ENCODE assay signal across 8 cellular contexts in genomic region chr16:9072806-9073341, GRCh38. TPM values are rescaled to one million over a fixed set of nuclear protein-coding genes. Genes with fewer than 3 reads are reported as not detected.
DNase-seq lines count a peak whose midpoint lies in the region; TF ChIP-seq lines count a peak whose summit lies in the region.

No MANE protein-coding gene starts in this region.

- CTCF ChIA-PET in PC-9 (lab: Charles Lee): interaction anchor here (0.5 kb wide), 1 partner anchor 394 kb away, joined by 7 read pairs; no protein-coding TSS in a partner anchor

- H3K4me3 ChIP-seq in PC-9 (no peak overlapping the region), fibroblast of lung (replicated peaks in 1 of 4; ENCODE audit: control extremely low read depth in 1 of 4, insufficient read depth in 1 of 4, low read depth in 3 of 4, low read length in 4 of 4) (no peak overlapping the region)

- H3K79me2 ChIP-seq in PC-9 (ENCODE audit: low read depth): no peaks in the 10 kb centered on the region
- no peaks in the 10 kb centered on the region for H3K79me2 ChIP-seq in fibroblast of lung (ENCODE audit: control insufficient read depth, insufficient read depth, low read length)

- peak overlapping the region; percentile 74 for H2AFZ ChIP-seq in PC-9
- no peak overlapping the region for H2AFZ ChIP-seq in fibroblast of lung (ENCODE audit: low read length)

- no peak for TF ChIP-seq CTCF in PC-9 (conservative IDR thresholded peaks at IDR 0.05)
- no peak for TF ChIP-seq CTCF in fibroblast of lung (conservative IDR thresholded peaks at IDR 0.05 in 1 of 2, IDR thresholded peaks at IDR 0.05 in 1 of 2; ENCODE audit: low read depth in 1 of 2, low read length in 2 of 2)

- H3K27me3 ChIP-seq in PC-9 (ENCODE audit: insufficient read depth, low read depth) (no peaks in the 10 kb centered on the region), fibroblast of lung (ENCODE audit: control insufficient read depth, insufficient read depth, low read length) (no peaks in the 10 kb centered on the region)

- H3K9me2 ChIP-seq in PC-9 (ENCODE audit: insufficient read depth): no peaks in the 10 kb centered on the region

- POLR2A ChIA-PET in PC-9 (lab: Charles Lee; ENCODE audit: unreplicated experiment): interaction anchor here (0.6 kb wide), 1 partner anchor 964 kb away, joined by 3 read pairs; no protein-coding TSS in a partner anchor

- H3K4me1 ChIP-seq in PC-9 (replicated peaks; ENCODE audit: insufficient read depth): peaks cover 47% of the 10 kb centered on the region
- H3K4me1 ChIP-seq in fibroblast of lung (ENCODE audit: control insufficient read depth, extremely low read depth, insufficient read depth, low read length): peaks cover 10% of the 10 kb centered on the region

- H3K27ac ChIP-seq in PC-9 (peak overlapping the region; percentile 97), fibroblast of lung (ENCODE audit: insufficient read depth, low read length) (peak overlapping the region; percentile 33)

- H4K20me1 ChIP-seq in PC-9 (ENCODE audit: insufficient read depth): no peaks in the 10 kb centered on the region
- no peaks in the 10 kb centered on the region for H4K20me1 ChIP-seq in fibroblast of lung (ENCODE audit: control insufficient read depth, extremely low read depth, insufficient read depth, low read length)

- peak overlapping the region; percentile 63 for H3K4me2 ChIP-seq in PC-9
- peak overlapping the region; percentile 6 for H3K4me2 ChIP-seq in fibroblast of lung (ENCODE audit: extremely low read depth, insufficient read depth, low read length)

- intact Hi-C loops in PC-9 (cut with micrococcal nuclease; ENCODE audit: unreplicated experiment): no loop called here

- DNase-seq in GM03348 (ENCODE audit: low spot score) (peak; percentile 75), HCEC 1CT (peak; percentile 90), PC-9 (peak; percentile 45 to 75), fibroblast of lung (ENCODE audit: low read depth in 2 of 2) (peak; percentile 95), kidney glomerular epithelial cell (lab: John Stamatoyannopoulos, UW) (no peak), Kasumi-1 (lab: John Stamatoyannopoulos, UW) (no peak), C1 segment of cervical spinal cord (lab: John Stamatoyannopoulos, UW) (no peak), SIG-M5 (lab: John Stamatoyannopoulos, UW) (no peak)

- H3F3A ChIP-seq in PC-9 (ENCODE audit: insufficient read depth, low read depth): peaks cover 47% of the 10 kb centered on the region

- no TSS peak for BruUV-seq in PC-9 (replicated peaks; lab: Mats Ljungman, UMichigan)

- no peaks in the 10 kb centered on the region for H3K36me3 ChIP-seq in PC-9 (ENCODE audit: low read depth)
- no peaks in the 10 kb centered on the region for H3K36me3 ChIP-seq in fibroblast of lung (ENCODE audit: control insufficient read depth, insufficient read depth, low read length)

- H3K9ac ChIP-seq in fibroblast of lung (ENCODE audit: insufficient read depth, low read length): no peak overlapping the region

- H3K9me3 ChIP-seq in PC-9 (ENCODE audit: insufficient read depth, low read depth): no peaks in the 10 kb centered on the region; the same call in 1 of the 2 replicates
- no peaks in the 10 kb centered on the region for H3K9me3 ChIP-seq in fibroblast of lung (ENCODE audit: control insufficient read depth, insufficient read depth, low read depth, low read length)

RNA-seq across cellular contexts. Expression of gene HAPSTR1, which starts 18.6 kb away (rescaled TPM):
- total RNA-seq in PC-9 (2021): 61.1 and 82.8 TPM in 2 replicates
- total RNA-seq in fibroblast of lung: 45.2 and 57.3 TPM in 2 replicates
- 33.2 and 37.5 TPM in 2 replicates for polyA plus RNA-seq in fibroblast of lung
- 23.7 and 28.8 TPM in 2 replicates for polyA plus RNA-seq in fibroblast of lung (2012)
- polyA minus RNA-seq in fibroblast of lung (ENCODE audit: low replicate concordance): 35.9 and 46.1 TPM in 2 replicates

Comparison
In these comparisons a context has a peak if more than half of its experiments do, and no peak if none do; other contexts are left out.
1. DNase-seq: peak in GM03348 (single experiment), HCEC 1CT (single experiment), PC-9 (2 of 2) and fibroblast of lung (2 of 2); none in kidney glomerular epithelial cell (single experiment), Kasumi-1 (0 of 2), C1 segment of cervical spinal cord (0 of 14) and SIG-M5 (single experiment).